Comparison of ENCODE assay signal across 17 cellular contexts in genomic region chr9:131149678-131150033, GRCh38. TPM values are rescaled to one million over a fixed set of nuclear protein-coding genes. Genes with fewer than 3 reads are reported as not detected.
A peak's percentile ranks its signal among the peaks of the same experiment; 100 is the strongest.
DNase-seq lines count a peak whose midpoint lies in the region; ATAC-seq and TF ChIP-seq lines count a peak whose summit lies in the region.
"Had no signal": no experiment of that assay in that cellular context is flagged by ENCODE, and none has a peak within 500 bp of the region (broad histone marks: within the 10 kb centered on the region; RNA-seq: fewer than 3 reads in every experiment).

No MANE protein-coding gene starts in this region.

- ATAC-seq in activated T-cell treated with anti-CD3 and anti-CD28 coated beads, Interleukin-2, amount 50 U/mL, for 72 hours (replicated peaks in 1 of 2), result no peak
- ATAC-seq in activated T-cell treated with anti-CD3 and anti-CD28 coated beads, Interleukin-2, amount 50 U/mL, for 4 hours, result no peak
- ATAC-seq in T-cell (replicated peaks in 1 of 4), result peak in 3 of 4 experiments; percentile 17 to 50 (median 40)
- ATAC-seq in central memory CD8-positive, alpha-beta T cell (replicated peaks; ENCODE audit: extremely low read depth, poor library complexity, severe bottlenecking), result no peak
- ATAC-seq in HG03571 (IDR thresholded peaks at IDR 0.05; ENCODE audit: unreplicated experiment), result no peak
- ATAC-seq: A549 had no signal

- no peaks in the 10 kb centered on the region for H3K27me3 Mint-ChIP-seq in activated T-cell treated with anti-CD3 and anti-CD28 coated beads, Interleukin-2, amount 50 U/mL, for 72 hours (ENCODE audit: low read depth)
- no peaks in the 10 kb centered on the region for H3K27me3 Mint-ChIP-seq in activated T-cell treated with anti-CD3 and anti-CD28 coated beads, Interleukin-2, amount 50 U/mL, for 4 hours (ENCODE audit: low read depth)
- H3K27me3 Mint-ChIP-seq in T-cell, result no peaks in the 10 kb centered on the region
- no peaks in the 10 kb centered on the region for H3K27me3 Mint-ChIP-seq in central memory CD8-positive, alpha-beta T cell
- no peaks in the 10 kb centered on the region for H3K27me3 Mint-ChIP-seq in progenitor cell of endocrine pancreas

- CTCF ChIA-PET in T-cell (lab: Charles Lee), result no interaction called here

- H3K4me3 Mint-ChIP-seq in activated T-cell treated with anti-CD3 and anti-CD28 coated beads, Interleukin-2, amount 50 U/mL, for 72 hours, result no peak overlapping the region
- H3K4me3 Mint-ChIP-seq in activated T-cell treated with anti-CD3 and anti-CD28 coated beads, Interleukin-2, amount 50 U/mL, for 4 hours, result no peak overlapping the region
- H3K4me3 Mint-ChIP-seq in T-cell (no peak overlapping the region), progenitor cell of endocrine pancreas (ENCODE audit: low read depth) (no peak overlapping the region)
- H3K4me3 Mint-ChIP-seq in central memory CD8-positive, alpha-beta T cell, result no peak overlapping the region

- H3K9me3 Mint-ChIP-seq in activated T-cell treated with anti-CD3 and anti-CD28 coated beads, Interleukin-2, amount 50 U/mL, for 72 hours, result no peaks in the 10 kb centered on the region
- no peaks in the 10 kb centered on the region for H3K9me3 Mint-ChIP-seq in activated T-cell treated with anti-CD3 and anti-CD28 coated beads, Interleukin-2, amount 50 U/mL, for 4 hours
- no peaks in the 10 kb centered on the region for H3K9me3 Mint-ChIP-seq in T-cell
- no peaks in the 10 kb centered on the region for H3K9me3 Mint-ChIP-seq in central memory CD8-positive, alpha-beta T cell
- H3K9me3 Mint-ChIP-seq in progenitor cell of endocrine pancreas (ENCODE audit: low read depth), result no peaks in the 10 kb centered on the region

- peak overlapping the region; percentile 86 for H3K27ac Mint-ChIP-seq in activated T-cell treated with anti-CD3 and anti-CD28 coated beads, Interleukin-2, amount 50 U/mL, for 72 hours
- H3K27ac Mint-ChIP-seq in T-cell, result peak overlapping the region; percentile 63 to 79
- peak overlapping the region; percentile 30 for H3K27ac Mint-ChIP-seq in central memory CD8-positive, alpha-beta T cell (ENCODE audit: low read depth)
- H3K27ac Mint-ChIP-seq in progenitor cell of endocrine pancreas, result peak overlapping the region; percentile 35

- peaks cover 17 to 38% of the 10 kb centered on the region in 2 donors for H3K36me3 Mint-ChIP-seq in activated T-cell treated with anti-CD3 and anti-CD28 coated beads, Interleukin-2, amount 50 U/mL, for 72 hours (ENCODE audit: insufficient read depth in 2 of 2)
- H3K36me3 Mint-ChIP-seq in activated T-cell treated with anti-CD3 and anti-CD28 coated beads, Interleukin-2, amount 50 U/mL, for 4 hours (ENCODE audit: insufficient read depth), result peaks cover 61% of the 10 kb centered on the region
- peaks cover 78% of the 10 kb centered on the region for H3K36me3 Mint-ChIP-seq in T-cell
- peaks cover 83% of the 10 kb centered on the region for H3K36me3 Mint-ChIP-seq in central memory CD8-positive, alpha-beta T cell (ENCODE audit: insufficient read depth)
- H3K36me3 Mint-ChIP-seq in progenitor cell of endocrine pancreas (ENCODE audit: insufficient read depth), result peaks cover 34% of the 10 kb centered on the region

- TF ChIP-seq CTCF in progenitor cell of endocrine pancreas (IDR thresholded peaks at IDR 0.05; ENCODE audit: unreplicated experiment), result no peak
- TF ChIP-seq CTCF in GM13977 (IDR thresholded peaks at IDR 0.05; ENCODE audit: extremely low read depth, insufficient read depth, missing control alignments), result no peak

- DNase-seq in activated T-cell treated with anti-CD3 and anti-CD28 coated beads, Interleukin-2, amount 50 U/mL, for 72 hours, result no peak
- DNase-seq in activated T-cell treated with anti-CD3 and anti-CD28 coated beads, Interleukin-2, amount 50 U/mL, for 4 hours, result no peak
- DNase-seq in T-cell (no peak), progenitor cell of endocrine pancreas (ENCODE audit: low spot score, unreplicated experiment) (no peak), GM13977 (ENCODE audit: low spot score) (no peak), T1000 (lab: John Stamatoyannopoulos, UW) (no peak)
- no peak for DNase-seq in central memory CD8-positive, alpha-beta T cell (ENCODE audit: low spot score in 2 of 2)
- DNase-seq: activated CD4-positive, alpha-beta T cell treated with anti-CD3 and anti-CD28 coated beads, Interleukin-2, amount 50 U/mL, for 1 hour; activated CD8-positive, alpha-beta memory T cell treated with anti-CD3 and anti-CD28 coated beads, Interleukin-2, amount 50 U/mL, for 4 hours; H7; kidney glomerular epithelial cell; NCI-H187; NCI-H526 treated with DMSO at 0.1 percent for 48 hours; Peyer's patch; T-helper 1 cell had no signal

- POLR2A ChIA-PET in T-cell (lab: Charles Lee), result no interaction called here

- in situ Hi-C loops in GM13977 (cut with MboI; ENCODE audit: low pct_unique_long_range_greater_than_20kb, low sequenced_read_pairs, unreplicated experiment), result no loop called here

- H3K4me1 Mint-ChIP-seq in activated T-cell treated with anti-CD3 and anti-CD28 coated beads, Interleukin-2, amount 50 U/mL, for 72 hours (ENCODE audit: low read depth), result peaks cover 8% of the 10 kb centered on the region
- peaks cover 6% of the 10 kb centered on the region for H3K4me1 Mint-ChIP-seq in activated T-cell treated with anti-CD3 and anti-CD28 coated beads, Interleukin-2, amount 50 U/mL, for 4 hours (ENCODE audit: low read depth)
- peaks cover 17 to 28% (median 21%) of the 10 kb centered on the region in 3 donors for H3K4me1 Mint-ChIP-seq in T-cell
- H3K4me1 Mint-ChIP-seq in central memory CD8-positive, alpha-beta T cell, result peaks cover 14% of the 10 kb centered on the region
- no peaks in the 10 kb centered on the region for H3K4me1 Mint-ChIP-seq in progenitor cell of endocrine pancreas (ENCODE audit: low read depth)

RNA-seq across cellular contexts. Expression of gene NUP214, which starts 24.3 kb away (rescaled TPM):
- total RNA-seq in activated T-cell treated with anti-CD3 and anti-CD28 coated beads, Interleukin-2, amount 50 U/mL, for 72 hours, result 10 to 100 TPM; 67.6 to 78.5 TPM
- total RNA-seq in activated T-cell treated with anti-CD3 and anti-CD28 coated beads, Interleukin-2, amount 50 U/mL, for 4 hours, result 10 to 100 TPM; 69.7 to 78.6 (median 76.3) TPM
- 100 to 1,000 TPM in 1 of 5 donors, 10 to 100 TPM in 4; 66.7 to 106 (median 68.5) TPM for total RNA-seq in T-cell
- total RNA-seq in progenitor cell of endocrine pancreas, result 61.0 and 62.2 TPM in 2 replicates

RNA-seq across cellular contexts. Expression of gene AIF1L, which starts 53.3 kb away (rescaled TPM):
- total RNA-seq in activated T-cell treated with anti-CD3 and anti-CD28 coated beads, Interleukin-2, amount 50 U/mL, for 72 hours, result under 1 TPM; 0.53 to 0.89 TPM
- 1 to 10 TPM in 1 of 3 donors, under 1 TPM in 2; 0.13 to 2.0 (median 0.27) TPM for total RNA-seq in activated T-cell treated with anti-CD3 and anti-CD28 coated beads, Interleukin-2, amount 50 U/mL, for 4 hours
- total RNA-seq in T-cell (under 1 TPM in 3 of 5 donors, not detected in 2; 0.37 to 0.67 (median 0.51) TPM), progenitor cell of endocrine pancreas (71.1 and 72.5 TPM in 2 replicates)

Comparison
In these comparisons a context has a peak if more than half of its experiments do, and no peak if none do; other contexts are left out.
1. ATAC-seq: peak in T-cell (3 of 4); none in activated T-cell treated with anti-CD3 and anti-CD28 coated beads, Interleukin-2, amount 50 U/mL, for 72 hours (0 of 2), activated T-cell treated with anti-CD3 and anti-CD28 coated beads, Interleukin-2, amount 50 U/mL, for 4 hours (0 of 2), central memory CD8-positive, alpha-beta T cell (single experiment) and HG03571 (single experiment).
2. H3K27ac Mint-ChIP-seq: peak in every context shown above with its lines; median percentile 86 in activated T-cell treated with anti-CD3 and anti-CD28 coated beads, Interleukin-2, amount 50 U/mL, for 72 hours; 71 in T-cell; 35 in progenitor cell of endocrine pancreas; 30 in central memory CD8-positive, alpha-beta T cell.
3. RNA of gene AIF1L, which starts 53.3 kb away (total RNA-seq): 71.1 to 72.5 TPM in progenitor cell of endocrine pancreas; 0.53 to 0.89 TPM in activated T-cell treated with anti-CD3 and anti-CD28 coated beads, Interleukin-2, amount 50 U/mL, for 72 hours, 0.37 to 0.67 TPM in T-cell and 0.13 to 2.0 TPM in activated T-cell treated with anti-CD3 and anti-CD28 coated beads, Interleukin-2, amount 50 U/mL, for 4 hours; every median in the first group is over 10 times any median in the second.